In genomic region chr2:15678346-15678745, GRCh38 we compare ENCODE assay signal across 18 cellular contexts.
A peak's percentile ranks its signal among the peaks of the same experiment; 100 is the strongest.
DNase-seq lines count a peak whose midpoint lies in the region; ATAC-seq and TF ChIP-seq lines count a peak whose summit lies in the region.
"Had no signal": no experiment of that assay in that cellular context is flagged by ENCODE, and none has a peak within 500 bp of the region (broad histone marks: within the 10 kb centered on the region; RNA-seq: fewer than 3 reads in every experiment).

No MANE protein-coding gene starts in this region.

- WGBS in trophoblast cell (ENCODE audit: extremely low coverage, insufficient coverage, insufficient read length), result 100% methylated on average over 1 of the region's 5 CpGs

- peak overlapping the region in 1 of 3 experiments; percentile 6 for H3K4me3 Mint-ChIP-seq in nephron
- H3K4me3 Mint-ChIP-seq: CD14-positive monocyte; CD4-positive, alpha-beta memory T cell; CD4-positive, CD25-positive, alpha-beta regulatory T cell; CD8-positive, alpha-beta memory T cell had no signal

- H3K9me3 ChIP-seq in trophoblast cell (ENCODE audit: insufficient read depth, low read depth, low read length) (no peaks in the 10 kb centered on the region), mucosa of descending colon (no peaks in the 10 kb centered on the region)
- H3K9me3 ChIP-seq: BE2C, BLaER1 had no signal

- no peak overlapping the region for H2AK5ac ChIP-seq in trophoblast cell (ENCODE audit: low read length)

- peak overlapping the region; percentile 47 for H4K91ac ChIP-seq in trophoblast cell (ENCODE audit: low read depth, low read length)

- peak overlapping the region; percentile 94 to 97 (median 96) for H3K27ac Mint-ChIP-seq in nephron
- H3K27ac Mint-ChIP-seq: CD14-positive monocyte; CD4-positive, alpha-beta memory T cell; CD4-positive, CD25-positive, alpha-beta regulatory T cell; CD8-positive, alpha-beta memory T cell had no signal

- peaks cover 9% of the 10 kb centered on the region for H3K79me1 ChIP-seq in trophoblast cell (ENCODE audit: low read length)

- H3K4ac ChIP-seq in trophoblast cell (ENCODE audit: low read depth, low read length), result no peak overlapping the region

- no peak overlapping the region for H4K12ac ChIP-seq in trophoblast cell (ENCODE audit: low read depth, low read length)

- no peak overlapping the region for H2BK5ac ChIP-seq in trophoblast cell (ENCODE audit: low read depth, low read length, poor library complexity)

- H3K9me3 Mint-ChIP-seq in nephron, result peaks cover 12% of the 10 kb centered on the region
- H3K9me3 Mint-ChIP-seq: CD8-positive, alpha-beta memory T cell had no signal

- H3K27ac ChIP-seq in trophoblast cell (ENCODE audit: low read depth, low read length), result no peak overlapping the region
- H3K27ac ChIP-seq: BLaER1 had no signal

- no peak overlapping the region for H3K9ac ChIP-seq in trophoblast cell (ENCODE audit: low read length)
- H3K9ac ChIP-seq: BLaER1 had no signal

- no peak overlapping the region for H3K14ac ChIP-seq in trophoblast cell (ENCODE audit: low read length)

- H3K27me3 Mint-ChIP-seq in nephron (ENCODE audit: low read depth), result peaks cover 9% of the 10 kb centered on the region
- H3K27me3 Mint-ChIP-seq: CD4-positive, CD25-positive, alpha-beta regulatory T cell had no signal

- ATAC-seq in mucosa of descending colon, result no peak

- H3K36me3 ChIP-seq in trophoblast cell (ENCODE audit: control insufficient read depth in 1 of 2, insufficient read depth in 2 of 2, low read length in 2 of 2) (no peaks in the 10 kb centered on the region), mucosa of descending colon (ENCODE audit: low read depth) (no peaks in the 10 kb centered on the region)
- H3K36me3 ChIP-seq: BE2C, BLaER1 had no signal

- H2AFZ ChIP-seq in trophoblast cell (ENCODE audit: insufficient read depth, low read length, poor library complexity), result no peak overlapping the region

- H3K4me3 ChIP-seq in trophoblast cell (ENCODE audit: low read depth, low read length) (no peak overlapping the region), mucosa of descending colon (no peak overlapping the region)
- H3K4me3 ChIP-seq: BLaER1 had no signal

- no peak for TF ChIP-seq CTCF in nephron (IDR thresholded peaks at IDR 0.05; ENCODE audit: unreplicated experiment in 3 of 3)
- TF ChIP-seq CTCF in mucosa of descending colon (IDR thresholded peaks at IDR 0.05), result no peak

- H3K79me2 ChIP-seq in trophoblast cell (ENCODE audit: control insufficient read depth, insufficient read depth, low read length, poor library complexity), result no peaks in the 10 kb centered on the region

- H3K36me3 Mint-ChIP-seq in nephron (ENCODE audit: low read depth), result peaks cover 6% of the 10 kb centered on the region
- H3K36me3 Mint-ChIP-seq: CD14-positive monocyte; CD4-positive, alpha-beta memory T cell; CD4-positive, CD25-positive, alpha-beta regulatory T cell; CD8-positive, alpha-beta memory T cell had no signal

- H3K18ac ChIP-seq in trophoblast cell (ENCODE audit: low read length), result no peak overlapping the region

- H2BK120ac ChIP-seq in trophoblast cell (ENCODE audit: insufficient read depth, low read length, poor library complexity), result no peak overlapping the region

- intact Hi-C loops in mucosa of descending colon (cut with DNase I, micrococcal nuclease), result no loop called here

- DNase-seq in islet precursor cell (peak; percentile 26), trophoblast cell (no peak), NCI-H524 (lab: John Stamatoyannopoulos, UW) (no peak), mucosa of descending colon (no peak), SIG-M5 treated with dmso at 0.1 percent for 504 hours (lab: John Stamatoyannopoulos, UW; ENCODE audit: unreplicated experiment) (no peak)
- no peak for DNase-seq in NK-92 treated with Interleukin-12 subunit alpha and Interleukin-12 subunit beta, amount 100 ng/mL, for 24 hours (lab: John Stamatoyannopoulos, UW)
- DNase-seq: 8988T; ACHN; BE2C; C1 segment of cervical spinal cord; Calu3; CD4-positive, alpha-beta memory T cell; CD4-positive, CD25-positive, alpha-beta regulatory T cell; CD8-positive, alpha-beta memory T cell; GF-D8 had no signal

- H3K27me3 ChIP-seq in trophoblast cell (ENCODE audit: insufficient read depth, low read length), result no peaks in the 10 kb centered on the region
- H3K27me3 ChIP-seq: BE2C, BLaER1 had no signal

- H3K23ac ChIP-seq in trophoblast cell (ENCODE audit: low read length), result no peak overlapping the region

- no peak overlapping the region for H3K4me2 ChIP-seq in trophoblast cell (ENCODE audit: low read length)
- H3K4me2 ChIP-seq: BLaER1 had no signal

- H3K4me1 ChIP-seq in trophoblast cell (ENCODE audit: control insufficient read depth in 1 of 2, insufficient read depth in 2 of 2, low read length in 2 of 2) (peaks cover 8 to 17% of the 10 kb centered on the region in 2 experiments), mucosa of descending colon (ENCODE audit: low read depth) (no peaks in the 10 kb centered on the region)
- H3K4me1 ChIP-seq: BE2C had no signal

- H4K8ac ChIP-seq in trophoblast cell (ENCODE audit: low read depth, low read length), result no peak overlapping the region

- H3K4me1 Mint-ChIP-seq in nephron, result peaks cover 42% of the 10 kb centered on the region
- H3K4me1 Mint-ChIP-seq: CD14-positive monocyte; CD4-positive, alpha-beta memory T cell; CD4-positive, CD25-positive, alpha-beta regulatory T cell; CD8-positive, alpha-beta memory T cell had no signal

- no peak overlapping the region for H2BK12ac ChIP-seq in trophoblast cell (ENCODE audit: low read length)
